1 cellular context compared by ENCODE assay signal in genomic region chr2:219629976-219630695, GRCh38.
TF ChIP-seq lines count a peak whose summit lies in the region.

No MANE protein-coding gene starts in this region.

TF ChIP-seq in GM23338, 12 proteins besides CTCF, POLR2A, EP300 and RAD21 (continued from another document):
- TF ChIP-seq, protein P1, sequence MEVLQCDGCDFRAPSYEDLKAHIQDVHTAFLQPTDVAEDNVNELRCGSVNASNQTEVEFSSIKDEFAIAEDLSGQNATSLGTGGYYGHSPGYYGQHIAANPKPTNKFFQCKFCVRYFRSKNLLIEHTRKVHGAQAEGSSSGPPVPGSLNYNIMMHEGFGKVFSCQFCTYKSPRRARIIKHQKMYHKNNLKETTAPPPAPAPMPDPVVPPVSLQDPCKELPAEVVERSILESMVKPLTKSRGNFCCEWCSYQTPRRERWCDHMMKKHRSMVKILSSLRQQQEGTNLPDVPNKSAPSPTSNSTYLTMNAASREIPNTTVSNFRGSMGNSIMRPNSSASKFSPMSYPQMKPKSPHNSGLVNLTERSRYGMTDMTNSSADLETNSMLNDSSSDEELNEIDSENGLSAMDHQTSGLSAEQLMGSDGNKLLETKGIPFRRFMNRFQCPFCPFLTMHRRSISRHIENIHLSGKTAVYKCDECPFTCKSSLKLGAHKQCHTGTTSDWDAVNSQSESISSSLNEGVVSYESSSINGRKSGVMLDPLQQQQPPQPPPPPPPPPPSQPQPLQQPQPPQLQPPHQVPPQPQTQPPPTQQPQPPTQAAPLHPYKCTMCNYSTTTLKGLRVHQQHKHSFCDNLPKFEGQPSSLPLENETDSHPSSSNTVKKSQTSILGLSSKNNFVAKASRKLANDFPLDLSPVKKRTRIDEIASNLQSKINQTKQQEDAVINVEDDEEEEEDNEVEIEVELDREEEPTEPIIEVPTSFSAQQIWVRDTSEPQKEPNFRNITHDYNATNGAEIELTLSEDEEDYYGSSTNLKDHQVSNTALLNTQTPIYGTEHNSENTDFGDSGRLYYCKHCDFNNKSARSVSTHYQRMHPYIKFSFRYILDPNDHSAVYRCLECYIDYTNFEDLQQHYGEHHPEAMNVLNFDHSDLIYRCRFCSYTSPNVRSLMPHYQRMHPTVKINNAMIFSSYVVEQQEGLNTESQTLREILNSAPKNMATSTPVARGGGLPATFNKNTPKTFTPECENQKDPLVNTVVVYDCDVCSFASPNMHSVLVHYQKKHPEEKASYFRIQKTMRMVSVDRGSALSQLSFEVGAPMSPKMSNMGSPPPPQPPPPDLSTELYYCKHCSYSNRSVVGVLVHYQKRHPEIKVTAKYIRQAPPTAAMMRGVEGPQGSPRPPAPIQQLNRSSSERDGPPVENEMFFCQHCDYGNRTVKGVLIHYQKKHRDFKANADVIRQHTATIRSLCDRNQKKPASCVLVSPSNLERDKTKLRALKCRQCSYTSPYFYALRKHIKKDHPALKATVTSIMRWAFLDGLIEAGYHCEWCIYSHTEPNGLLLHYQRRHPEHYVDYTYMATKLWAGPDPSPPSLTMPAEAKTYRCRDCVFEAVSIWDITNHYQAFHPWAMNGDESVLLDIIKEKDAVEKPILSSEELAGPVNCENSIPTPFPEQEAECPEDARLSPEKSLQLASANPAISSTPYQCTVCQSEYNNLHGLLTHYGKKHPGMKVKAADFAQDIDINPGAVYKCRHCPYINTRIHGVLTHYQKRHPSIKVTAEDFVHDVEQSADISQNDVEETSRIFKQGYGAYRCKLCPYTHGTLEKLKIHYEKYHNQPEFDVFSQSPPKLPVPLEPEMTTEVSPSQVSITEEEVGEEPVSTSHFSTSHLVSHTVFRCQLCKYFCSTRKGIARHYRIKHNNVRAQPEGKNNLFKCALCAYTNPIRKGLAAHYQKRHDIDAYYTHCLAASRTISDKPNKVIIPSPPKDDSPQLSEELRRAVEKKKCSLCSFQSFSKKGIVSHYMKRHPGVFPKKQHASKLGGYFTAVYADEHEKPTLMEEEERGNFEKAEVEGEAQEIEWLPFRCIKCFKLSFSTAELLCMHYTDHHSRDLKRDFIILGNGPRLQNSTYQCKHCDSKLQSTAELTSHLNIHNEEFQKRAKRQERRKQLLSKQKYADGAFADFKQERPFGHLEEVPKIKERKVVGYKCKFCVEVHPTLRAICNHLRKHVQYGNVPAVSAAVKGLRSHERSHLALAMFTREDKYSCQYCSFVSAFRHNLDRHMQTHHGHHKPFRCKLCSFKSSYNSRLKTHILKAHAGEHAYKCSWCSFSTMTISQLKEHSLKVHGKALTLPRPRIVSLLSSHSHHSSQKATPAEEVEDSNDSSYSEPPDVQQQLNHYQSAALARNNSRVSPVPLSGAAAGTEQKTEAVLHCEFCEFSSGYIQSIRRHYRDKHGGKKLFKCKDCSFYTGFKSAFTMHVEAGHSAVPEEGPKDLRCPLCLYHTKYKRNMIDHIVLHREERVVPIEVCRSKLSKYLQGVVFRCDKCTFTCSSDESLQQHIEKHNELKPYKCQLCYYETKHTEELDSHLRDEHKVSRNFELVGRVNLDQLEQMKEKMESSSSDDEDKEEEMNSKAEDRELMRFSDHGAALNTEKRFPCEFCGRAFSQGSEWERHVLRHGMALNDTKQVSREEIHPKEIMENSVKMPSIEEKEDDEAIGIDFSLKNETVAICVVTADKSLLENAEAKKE (CRISPR knock-in tag; IDR thresholded peaks at IDR 0.05): no peak
- TF ChIP-seq, protein P2, sequence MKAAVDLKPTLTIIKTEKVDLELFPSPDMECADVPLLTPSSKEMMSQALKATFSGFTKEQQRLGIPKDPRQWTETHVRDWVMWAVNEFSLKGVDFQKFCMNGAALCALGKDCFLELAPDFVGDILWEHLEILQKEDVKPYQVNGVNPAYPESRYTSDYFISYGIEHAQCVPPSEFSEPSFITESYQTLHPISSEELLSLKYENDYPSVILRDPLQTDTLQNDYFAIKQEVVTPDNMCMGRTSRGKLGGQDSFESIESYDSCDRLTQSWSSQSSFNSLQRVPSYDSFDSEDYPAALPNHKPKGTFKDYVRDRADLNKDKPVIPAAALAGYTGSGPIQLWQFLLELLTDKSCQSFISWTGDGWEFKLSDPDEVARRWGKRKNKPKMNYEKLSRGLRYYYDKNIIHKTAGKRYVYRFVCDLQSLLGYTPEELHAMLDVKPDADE (IDR thresholded peaks at IDR 0.05): no peak
